ENCODE assay signal across 8 cellular contexts in the genomic region with DNA sequence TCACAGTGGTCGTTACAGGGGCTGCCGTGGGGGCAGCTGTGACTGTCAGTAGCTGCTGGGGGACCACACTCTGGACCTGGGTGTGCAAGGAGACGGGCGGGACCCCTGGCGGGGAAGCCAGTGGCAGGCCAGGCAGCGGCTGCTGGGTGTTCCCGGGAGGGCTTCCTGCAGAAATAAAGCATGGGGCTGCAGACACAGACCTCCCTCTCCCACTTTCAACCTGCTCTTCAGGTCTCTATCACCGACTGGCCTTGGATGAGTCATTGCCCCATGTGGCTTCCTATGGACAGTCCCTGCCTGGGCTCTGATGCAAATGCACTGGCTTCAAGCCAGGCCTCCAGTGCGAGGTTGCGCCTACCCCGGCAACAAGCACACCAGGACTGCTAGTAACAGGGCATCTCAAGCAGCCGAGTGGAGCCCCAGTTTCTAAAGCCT. TPM values are rescaled to one million over a fixed set of nuclear protein-coding genes. Genes with fewer than 3 reads are reported as not detected.
DNase-seq lines count a peak whose midpoint lies in the region; ATAC-seq, FAIRE-seq and TF ChIP-seq lines count a peak whose summit lies in the region.

No MANE protein-coding gene starts in this region.

- H3K36me3 Mint-ChIP-seq in T-cell (peaks cover 16% of the 10 kb centered on the region), astrocyte (ENCODE audit: low read depth, unreplicated experiment) (peaks cover 7% of the 10 kb centered on the region), neural progenitor cell (peaks cover 13% of the 10 kb centered on the region)

- H3K4me3 ChIP-seq in astrocyte (ENCODE audit: insufficient read depth, low read depth, low read length) (no peak overlapping the region), kidney epithelial cell (ENCODE audit: low read depth, low read length) (no peak overlapping the region), neural progenitor cell (no peak overlapping the region)

- H3K9me3 Mint-ChIP-seq in T-cell (no peaks in the 10 kb centered on the region), astrocyte (ENCODE audit: unreplicated experiment) (peaks cover 2% of the 10 kb centered on the region), neural progenitor cell (no peaks in the 10 kb centered on the region)

- H3K27me3 Mint-ChIP-seq in T-cell (no peaks in the 10 kb centered on the region), astrocyte (ENCODE audit: low read depth, unreplicated experiment) (no peaks in the 10 kb centered on the region), neural progenitor cell (ENCODE audit: insufficient read depth, low read depth) (peaks cover 2% of the 10 kb centered on the region)

- peak; percentile 20 for FAIRE-seq in astrocyte (lab: Jason Lieb, UNC)

- ATAC-seq in HG03045 (IDR thresholded peaks at IDR 0.05; ENCODE audit: unreplicated experiment) (peak; percentile 38), T-cell (replicated peaks in 1 of 4) (peak in 1 of 4 experiments; percentile 7)

- peak overlapping the region; percentile 54 for H3K4me2 ChIP-seq in astrocyte (ENCODE audit: low read length)
- no peak overlapping the region for H3K4me2 ChIP-seq in neural progenitor cell

- H3K4me3 Mint-ChIP-seq in T-cell (peak overlapping the region in 2 of 3 donors; percentile 37 to 76), astrocyte (ENCODE audit: unreplicated experiment) (peak overlapping the region; percentile 71), neural progenitor cell (no peak overlapping the region)

- H3F3A ChIP-seq in neural progenitor cell (ENCODE audit: low read depth): peaks cover 8% of the 10 kb centered on the region

- POLR2A ChIA-PET in T-cell (lab: Charles Lee): interaction anchor here (0.6 to 1.4 kb wide), 2 partner anchors 14 to 17 kb away, joined by 3 to 7 read pairs; a partner anchor contains a TSS

- H3K4me1 Mint-ChIP-seq in T-cell: peaks cover 44 to 59% (median 52%) of the 10 kb centered on the region in 3 donors
- H3K4me1 Mint-ChIP-seq in astrocyte (ENCODE audit: low read depth, unreplicated experiment): peaks cover 28% of the 10 kb centered on the region
- H3K4me1 Mint-ChIP-seq in neural progenitor cell: peaks cover 58% of the 10 kb centered on the region

- peak; percentile 43 for DNase-seq in NK-92 treated with Interleukin-12 subunit alpha and Interleukin-12 subunit beta, amount 100 ng/mL, for 24 hours (lab: John Stamatoyannopoulos, UW)
- DNase-seq in NK-92 (lab: John Stamatoyannopoulos, UW; ENCODE audit: unreplicated experiment) (no peak), T-cell (peak in 19 of 34 experiments; percentile 16 to 59 (median 29)), astrocyte (ENCODE audit: low read depth) (peak; percentile 84), kidney epithelial cell (ENCODE audit: low read depth) (peak; percentile 81), neural progenitor cell (ENCODE audit: low spot score) (no peak)
- peak; percentile 24 to 32 for DNase-seq in stimulated activated CD8-positive, alpha-beta memory T cell treated with anti-CD3 and anti-CD28 coated beads, Interleukin-15, amount 100 ng/mL, for 4 hours (ENCODE audit: low read depth in 2 of 2)

- H3K27me3 ChIP-seq in astrocyte (ENCODE audit: insufficient read depth, low read length): no peaks in the 10 kb centered on the region
- no peaks in the 10 kb centered on the region for H3K27me3 ChIP-seq in kidney epithelial cell (ENCODE audit: control insufficient read depth, insufficient read depth, low read length)
- H3K27me3 ChIP-seq in neural progenitor cell: no peaks in the 10 kb centered on the region

- H3K9ac ChIP-seq in astrocyte (ENCODE audit: low read length) (no peak overlapping the region), neural progenitor cell (no peak overlapping the region)

- H3K4me1 ChIP-seq in astrocyte (ENCODE audit: insufficient read depth, low read length) (peaks cover 44% of the 10 kb centered on the region), neural progenitor cell (peaks cover 32% of the 10 kb centered on the region)

- H2AFZ ChIP-seq in astrocyte (ENCODE audit: low read depth, low read length): no peak overlapping the region
- H2AFZ ChIP-seq in neural progenitor cell (replicated peaks): no peak overlapping the region

- CTCF ChIA-PET in T-cell (lab: Charles Lee): no interaction called here

- no peak overlapping the region for H3K27ac ChIP-seq in astrocyte (ENCODE audit: low read depth, low read length)
- no peak overlapping the region for H3K27ac ChIP-seq in neural progenitor cell

- H3K9me3 ChIP-seq in astrocyte (ENCODE audit: insufficient read depth, low read depth, low read length): no peaks in the 10 kb centered on the region
- no peaks in the 10 kb centered on the region for H3K9me3 ChIP-seq in neural progenitor cell (ENCODE audit: low read depth)

- H4K20me1 ChIP-seq in astrocyte (ENCODE audit: insufficient read depth, low read length) (peaks cover 85% of the 10 kb centered on the region), neural progenitor cell (ENCODE audit: low read depth) (peaks cover 68% of the 10 kb centered on the region)

- peaks cover 14% of the 10 kb centered on the region for H3K36me3 ChIP-seq in astrocyte (ENCODE audit: insufficient read depth, low read length)
- peaks cover 3% of the 10 kb centered on the region for H3K36me3 ChIP-seq in kidney epithelial cell (ENCODE audit: control insufficient read depth, insufficient read depth, low read length)
- no peaks in the 10 kb centered on the region for H3K36me3 ChIP-seq in neural progenitor cell

- H3K27ac Mint-ChIP-seq in T-cell: peak overlapping the region; percentile 55 to 66
- H3K27ac Mint-ChIP-seq in astrocyte (ENCODE audit: unreplicated experiment): peak overlapping the region; percentile 66
- H3K27ac Mint-ChIP-seq in neural progenitor cell: no peak overlapping the region

- no peak for TF ChIP-seq CTCF in astrocyte (IDR thresholded peaks at IDR 0.05; ENCODE audit: insufficient read depth, low read depth, low read length)
- no peak for TF ChIP-seq CTCF in kidney epithelial cell (IDR thresholded peaks at IDR 0.05; ENCODE audit: insufficient read depth, low read length, poor library complexity, severe bottlenecking)
- no peak for TF ChIP-seq CTCF in neural progenitor cell (IDR thresholded peaks at IDR 0.05)

- H3K79me2 ChIP-seq in astrocyte (ENCODE audit: insufficient read depth, low read length) (peaks cover 40% of the 10 kb centered on the region), neural progenitor cell (ENCODE audit: low read depth) (peaks cover 37% of the 10 kb centered on the region)

RNA-seq across cellular contexts. Expression of a gene that starts 17.2 kb away (rescaled TPM):
- total RNA-seq in T-cell (100 to 1,000 TPM in 2 of 5 donors, 10 to 100 TPM in 3; 24.6 to 279 (median 38.9) TPM), astrocyte (59.2 and 65.6 TPM in 2 replicates), kidney epithelial cell (83.0 and 88.2 TPM in 2 replicates), neural progenitor cell (ENCODE audit: low replicate concordance) (12.7 and 41.0 TPM in 2 replicates)

Comparison
In these comparisons a context has a peak if more than half of its experiments do, and no peak if none do; other contexts are left out.
1. DNase-seq: peak in NK-92 treated with Interleukin-12 subunit alpha and Interleukin-12 subunit beta, amount 100 ng/mL, for 24 hours (single experiment), T-cell (19 of 34), astrocyte (single experiment), kidney epithelial cell (single experiment) and stimulated activated CD8-positive, alpha-beta memory T cell treated with anti-CD3 and anti-CD28 coated beads, Interleukin-15, amount 100 ng/mL, for 4 hours (2 of 2); none in NK-92 (single experiment) and neural progenitor cell (single experiment).